In genomic region chr6:150068173-150068785, GRCh38 we compare ENCODE assay signal across 8 cellular contexts. TPM values are rescaled to one million over a fixed set of nuclear protein-coding genes. Genes with fewer than 3 reads are reported as not detected.
DNase-seq lines count a peak whose midpoint lies in the region; FAIRE-seq and TF ChIP-seq lines count a peak whose summit lies in the region.

No MANE protein-coding gene starts in this region.

- H3K9me3 ChIP-seq in WERI-Rb-1 (ENCODE audit: severe bottlenecking): no peaks in the 10 kb centered on the region
- H3K9me3 ChIP-seq in left ventricle myocardium inferior (replicated peaks): no peaks in the 10 kb centered on the region
- H3K9me3 ChIP-seq in skeletal muscle tissue (ENCODE audit: control insufficient read depth in 3 of 3, low read length in 3 of 3): no peaks in the 10 kb centered on the region

- TF ChIP-seq CTCF in WERI-Rb-1 (IDR thresholded peaks at IDR 0.05; ENCODE audit: low read depth, low read length): no peak
- TF ChIP-seq CTCF in left ventricle myocardium inferior (IDR thresholded peaks at IDR 0.05; ENCODE audit: borderline replicate concordance): no peak

- peak overlapping the region; percentile 58 for H3K27ac ChIP-seq in WERI-Rb-1
- H3K27ac ChIP-seq in left ventricle myocardium inferior (replicated peaks): peak overlapping the region; percentile 52
- H3K27ac ChIP-seq in skeletal muscle tissue (ENCODE audit: low read depth, low read length): no peak overlapping the region

- peaks cover 12% of the 10 kb centered on the region for H3K4me1 ChIP-seq in left ventricle myocardium inferior
- H3K4me1 ChIP-seq in skeletal muscle tissue (ENCODE audit: control insufficient read depth in 3 of 3, insufficient read depth in 3 of 3, low read length in 3 of 3): peaks cover 3 to 7% (median 6%) of the 10 kb centered on the region in 3 donors

- intact Hi-C loops in left ventricle myocardium inferior (cut with micrococcal nuclease): no loop called here

- DNase-seq in H7 (no peak), WERI-Rb-1 (no peak), left ventricle myocardium inferior (no peak), OCI-M1 (lab: John Stamatoyannopoulos, UW) (no peak), NCI-H524 treated with DMSO at 0.1 percent for 48 hours (lab: John Stamatoyannopoulos, UW) (no peak), GM12892 (ENCODE audit: insufficient read length) (no peak)
- DNase-seq in activated CD4-positive, alpha-beta T cell treated with anti-CD3 and anti-CD28 coated beads for 1 hour: no peak

- H3K4me3 ChIP-seq in H7 (ENCODE audit: insufficient read depth, low read depth, low read length) (peak overlapping the region; percentile 67), WERI-Rb-1 (ENCODE audit: low read depth, low read length) (peak overlapping the region; percentile 65), left ventricle myocardium inferior (peak overlapping the region; percentile 83), skeletal muscle tissue (ENCODE audit: low read length in 3 of 3) (peak overlapping the region; percentile 59 to 76 (median 66))

- no peak for FAIRE-seq in GM12892 (lab: Jason Lieb, UNC)

- H3K36me3 ChIP-seq in H7 (replicated peaks; ENCODE audit: control insufficient read depth, insufficient read depth, low read length): no peaks in the 10 kb centered on the region
- no peaks in the 10 kb centered on the region for H3K36me3 ChIP-seq in WERI-Rb-1
- H3K36me3 ChIP-seq in left ventricle myocardium inferior: no peaks in the 10 kb centered on the region
- no peaks in the 10 kb centered on the region for H3K36me3 ChIP-seq in skeletal muscle tissue (ENCODE audit: control insufficient read depth in 3 of 3, insufficient read depth in 3 of 3, low read length in 3 of 3)

- H3K27me3 ChIP-seq in H7 (ENCODE audit: control insufficient read depth, insufficient read depth, low read length) (peaks cover 19% of the 10 kb centered on the region), WERI-Rb-1 (ENCODE audit: insufficient read depth, low read depth, severe bottlenecking) (no peaks in the 10 kb centered on the region), left ventricle myocardium inferior (ENCODE audit: low read depth) (peaks cover 20% of the 10 kb centered on the region), skeletal muscle tissue (ENCODE audit: control insufficient read depth in 3 of 3, insufficient read depth in 3 of 3, low read length in 3 of 3) (peaks cover 3 to 6% (median 5%) of the 10 kb centered on the region in 3 donors)

- H3K9ac ChIP-seq in skeletal muscle tissue (ENCODE audit: low read depth in 1 of 3, low read length in 3 of 3): peak overlapping the region; percentile 20 to 70 (median 47)

- no peak for TF ChIP-seq POLR2A in GM12892 (IDR thresholded peaks at IDR 0.05; ENCODE audit: low read depth, low read length)

RNA-seq across cellular contexts. Expression of gene ULBP3, which starts 0.6 kb away (rescaled TPM):
- total RNA-seq in H7 (2014; rRNA removed; shearing (Covaris generic)): 1.9 and 2.1 TPM in 2 replicates
- total RNA-seq in left ventricle myocardium inferior (0.99 TPM), skeletal muscle tissue (1.0 TPM)
- not detected for polyA plus RNA-seq in GM12892 (2012; ENCODE audit: missing spikeins)

RNA-seq across cellular contexts. Expression of gene RAET1L, which starts 42.9 kb away (rescaled TPM):
- not detected in 2 replicates for total RNA-seq in H7 (2014; rRNA removed; shearing (Covaris generic))
- total RNA-seq in left ventricle myocardium inferior (not detected), skeletal muscle tissue (not detected)
- polyA plus RNA-seq in GM12892 (2012; ENCODE audit: missing spikeins): not detected
